Comparison of ENCODE assay signal across 8 cellular contexts in genomic region chr2:70141754-70142589, GRCh38. TPM values are rescaled to one million over a fixed set of nuclear protein-coding genes. Genes with fewer than 3 reads are reported as not detected.
A peak's percentile ranks its signal among the peaks of the same experiment; 100 is the strongest.
DNase-seq lines count a peak whose midpoint lies in the region; ATAC-seq and TF ChIP-seq lines count a peak whose summit lies in the region.

No MANE protein-coding gene starts in this region.

- H3K27ac Mint-ChIP-seq in activated CD4-positive, alpha-beta T cell treated with anti-CD3 and anti-CD28 coated beads, Interleukin-2, amount 10 ng/mL, durations not matched to agents 24 days and 14 days: peak overlapping the region; percentile 98
- peak overlapping the region; percentile 97 to 99 (median 99) for H3K27ac Mint-ChIP-seq in naive thymus-derived CD4-positive, alpha-beta T cell

- DNase-seq in NCI-H1105 treated with DMSO at 0.1 percent for 48 hours (lab: John Stamatoyannopoulos, UW) (peak; percentile 56), NCI-H1105 (lab: John Stamatoyannopoulos, UW) (no peak), SHP77 (lab: John Stamatoyannopoulos, UW) (no peak)
- DNase-seq in activated CD4-positive, alpha-beta T cell treated with anti-CD3 and anti-CD28 coated beads, Interleukin-2, amount 10 ng/mL, durations not matched to agents 24 days and 14 days: no peak
- DNase-seq in naive thymus-derived CD4-positive, alpha-beta T cell: peak in 4 of 9 donors; percentile 25 to 50 (median 38)

- peaks cover 62% of the 10 kb centered on the region for H3K4me1 Mint-ChIP-seq in activated CD4-positive, alpha-beta T cell treated with anti-CD3 and anti-CD28 coated beads, Interleukin-2, amount 10 ng/mL, durations not matched to agents 24 days and 14 days
- peaks cover 44 to 76% (median 63%) of the 10 kb centered on the region in 7 donors for H3K4me1 Mint-ChIP-seq in naive thymus-derived CD4-positive, alpha-beta T cell

- H3K27me3 ChIP-seq in KMS-11 (ENCODE audit: insufficient read depth, low read depth): no peaks in the 10 kb centered on the region
- H3K27me3 ChIP-seq in esophagus (ENCODE audit: control insufficient read depth in 1 of 2, insufficient read depth in 2 of 2, low read length in 2 of 2): no peaks in the 10 kb centered on the region
- H3K27me3 ChIP-seq in naive thymus-derived CD4-positive, alpha-beta T cell (ENCODE audit: control insufficient read depth in 2 of 2, insufficient read depth in 2 of 2, low read length in 2 of 2): no peaks in the 10 kb centered on the region

- POLR2A ChIA-PET in naive thymus-derived CD4-positive, alpha-beta T cell (lab: Charles Lee): interaction anchor here (0.7 to 28.6 kb wide), 19 partner anchors 10 to 443 kb away, joined by 3 to 1973 read pairs (median 10); partner anchors contain the start of genes C2orf42, MXD1, PCBP1 and PCYOX1

- no peaks in the 10 kb centered on the region for H3K79me2 ChIP-seq in KMS-11 (ENCODE audit: insufficient read depth, low read depth)

- no peaks in the 10 kb centered on the region for H3K27me3 Mint-ChIP-seq in activated CD4-positive, alpha-beta T cell treated with anti-CD3 and anti-CD28 coated beads, Interleukin-2, amount 10 ng/mL, durations not matched to agents 24 days and 14 days
- peaks cover 0 to 2% (median 0%) of the 10 kb centered on the region in 5 donors for H3K27me3 Mint-ChIP-seq in naive thymus-derived CD4-positive, alpha-beta T cell

- peaks cover 3% of the 10 kb centered on the region for H3K36me3 Mint-ChIP-seq in activated CD4-positive, alpha-beta T cell treated with anti-CD3 and anti-CD28 coated beads, Interleukin-2, amount 10 ng/mL, durations not matched to agents 24 days and 14 days (ENCODE audit: low read depth)
- peaks cover 0 to 4% (median 0%) of the 10 kb centered on the region in 5 donors for H3K36me3 Mint-ChIP-seq in naive thymus-derived CD4-positive, alpha-beta T cell

- peak overlapping the region; percentile 92 for H3K9ac ChIP-seq in KMS-11

- H3K4me3 Mint-ChIP-seq in activated CD4-positive, alpha-beta T cell treated with anti-CD3 and anti-CD28 coated beads, Interleukin-2, amount 10 ng/mL, durations not matched to agents 24 days and 14 days: peak overlapping the region; percentile 87
- peak overlapping the region; percentile 83 to 96 (median 92) for H3K4me3 Mint-ChIP-seq in naive thymus-derived CD4-positive, alpha-beta T cell

- H3K4me1 ChIP-seq in KMS-11 (ENCODE audit: low read depth, poor library complexity, severe bottlenecking) (peaks cover 51% of the 10 kb centered on the region), esophagus (ENCODE audit: control insufficient read depth in 2 of 2, insufficient read depth in 2 of 2, low read length in 1 of 2) (peaks cover 0 to 16% of the 10 kb centered on the region in 2 donors)
- H3K4me1 ChIP-seq in naive thymus-derived CD4-positive, alpha-beta T cell (ENCODE audit: control insufficient read depth in 2 of 2, insufficient read depth in 2 of 2, low read length in 2 of 2): peaks cover 35 to 47% of the 10 kb centered on the region in 2 donors

- peak overlapping the region; percentile 91 for H3K27ac ChIP-seq in KMS-11
- H3K27ac ChIP-seq in esophagus (ENCODE audit: low read depth in 2 of 2, low read length in 1 of 2): peak overlapping the region; percentile 97 to 99
- peak overlapping the region; percentile 97 for H3K27ac ChIP-seq in naive thymus-derived CD4-positive, alpha-beta T cell (ENCODE audit: low read depth, low read length)

- CTCF ChIA-PET in naive thymus-derived CD4-positive, alpha-beta T cell (lab: Charles Lee): interaction anchor here (0.7 to 4.6 kb wide), 14 partner anchors 9 to 232 kb away, joined by 3 to 39 read pairs (median 4); partner anchors contain the start of genes C2orf42, MXD1 and PCBP1

- peak overlapping the region; percentile 89 for H3K4me3 ChIP-seq in KMS-11 (IDR thresholded peaks at IDR 0.05; ENCODE audit: insufficient read depth, low read depth, low read length)
- H3K4me3 ChIP-seq in esophagus (ENCODE audit: low read depth in 1 of 2, low read length in 2 of 2): peak overlapping the region; percentile 38 to 57
- peak overlapping the region; percentile 55 for H3K4me3 ChIP-seq in naive thymus-derived CD4-positive, alpha-beta T cell (ENCODE audit: low read length)

- no peaks in the 10 kb centered on the region for H3K9me3 ChIP-seq in esophagus (ENCODE audit: control insufficient read depth in 2 of 2, insufficient read depth in 1 of 2, low read depth in 1 of 2, low read length in 1 of 2)
- H3K9me3 ChIP-seq in naive thymus-derived CD4-positive, alpha-beta T cell (ENCODE audit: control insufficient read depth in 2 of 3, low read length in 3 of 3): no peaks in the 10 kb centered on the region

- intact Hi-C loops in activated CD4-positive, alpha-beta T cell treated with anti-CD3 and anti-CD28 coated beads, Interleukin-2, amount 10 ng/mL, durations not matched to agents 24 days and 14 days (cut with micrococcal nuclease): loop anchor here (1.0 to 2.0 kb wide), 10 partner anchors 9 to 311 kb away; partner anchors contain the start of genes SNRPG and TIA1
- intact Hi-C loops in naive thymus-derived CD4-positive, alpha-beta T cell (cut with micrococcal nuclease): loop anchor here (1.0 to 10.0 kb wide), 16 partner anchors 10 to 499 kb away; partner anchors contain the start of genes GMCL1 (in 2 of the 2), SNRPG (in 2 of the 2), AAK1 (in 1 of the 2) and FAM136A (in 1 of the 2)

- WGBS in esophagus, 2 donors: 0 to 1% methylated on average over 33 to 76 of the region's 76 CpGs

- peak; percentile 39 for ATAC-seq in GM21737 (IDR thresholded peaks at IDR 0.05; ENCODE audit: unreplicated experiment)
- ATAC-seq in naive thymus-derived CD4-positive, alpha-beta T cell: no peak

- H3K36me3 ChIP-seq in KMS-11 (ENCODE audit: insufficient read depth) (no peaks in the 10 kb centered on the region), esophagus (ENCODE audit: control insufficient read depth in 2 of 2, insufficient read depth in 2 of 2, low read length in 1 of 2) (no peaks in the 10 kb centered on the region)
- no peaks in the 10 kb centered on the region for H3K36me3 ChIP-seq in naive thymus-derived CD4-positive, alpha-beta T cell (ENCODE audit: control insufficient read depth in 2 of 3, insufficient read depth in 3 of 3, low read length in 3 of 3)

- no peaks in the 10 kb centered on the region for H3K9me3 Mint-ChIP-seq in activated CD4-positive, alpha-beta T cell treated with anti-CD3 and anti-CD28 coated beads, Interleukin-2, amount 10 ng/mL, durations not matched to agents 24 days and 14 days
- peaks cover 0 to 4% (median 0%) of the 10 kb centered on the region in 11 donors for H3K9me3 Mint-ChIP-seq in naive thymus-derived CD4-positive, alpha-beta T cell

- no peaks in the 10 kb centered on the region for H4K20me1 ChIP-seq in KMS-11 (ENCODE audit: insufficient read depth)

- peak overlapping the region; percentile 88 for H3K4me2 ChIP-seq in KMS-11

- no peak for TF ChIP-seq CTCF in KMS-11 (conservative IDR thresholded peaks at IDR 0.05; ENCODE audit: low read depth, low read length)

- peak overlapping the region; percentile 60 for H2AFZ ChIP-seq in KMS-11 (ENCODE audit: low read depth)

RNA-seq across cellular contexts. Expression of gene C2orf42, which starts 48.8 kb away (rescaled TPM):
- total RNA-seq in activated CD4-positive, alpha-beta T cell treated with anti-CD3 and anti-CD28 coated beads, Interleukin-2, amount 10 ng/mL, durations not matched to agents 24 days and 14 days: 18.5 and 19.6 TPM in 2 replicates
- 1 to 10 TPM; 2.8 to 2.9 TPM for polyA plus RNA-seq in esophagus
- total RNA-seq in naive thymus-derived CD4-positive, alpha-beta T cell: 10 to 100 TPM; 20.6 to 45.9 (median 30.3) TPM
- polyA plus RNA-seq in naive thymus-derived CD4-positive, alpha-beta T cell: 10 to 100 TPM; 23.2 to 48.4 TPM

RNA-seq across cellular contexts. Expression of gene PCBP1, which starts 54.7 kb away (rescaled TPM):
- total RNA-seq in activated CD4-positive, alpha-beta T cell treated with anti-CD3 and anti-CD28 coated beads, Interleukin-2, amount 10 ng/mL, durations not matched to agents 24 days and 14 days: 443 and 447 TPM in 2 replicates
- polyA plus RNA-seq in esophagus: 100 to 1,000 TPM; 314 to 323 TPM
- 100 to 1,000 TPM; 257 to 487 (median 368) TPM for total RNA-seq in naive thymus-derived CD4-positive, alpha-beta T cell
- 100 to 1,000 TPM; 178 to 198 TPM for polyA plus RNA-seq in naive thymus-derived CD4-positive, alpha-beta T cell
